Comparison of ENCODE assay signal across 1 cellular context in genomic region chr1:54407201-54407956, GRCh38.
A peak's percentile ranks its signal among the peaks of the same experiment; 100 is the strongest.
TF ChIP-seq lines count a peak whose summit lies in the region.

No MANE protein-coding gene starts in this region.

TF ChIP-seq in HEK293, 187 proteins besides CTCF, POLR2A, EP300 and RAD21 (continued from another document and continues in another):
- peak; percentile 67; the same call in 1 of the 2 replicates for TF ChIP-seq ZBTB17 (tag by site-specific recombination; IDR thresholded peaks at IDR 0.05)
- TF ChIP-seq ZBTB10 (tag by site-specific recombination; IDR thresholded peaks at IDR 0.05): peak; percentile 93
- TF ChIP-seq ZNF366 (tag by site-specific recombination; conservative IDR thresholded peaks at IDR 0.05): no peak
- TF ChIP-seq ZNF610 (tag by site-specific recombination; IDR thresholded peaks at IDR 0.05; ENCODE audit: borderline replicate concordance): no peak; the same call in 1 of the 2 replicates
- no peak for TF ChIP-seq ZBTB11 (tag by site-specific recombination; conservative IDR thresholded peaks at IDR 0.05; ENCODE audit: low read depth)
- no peak for TF ChIP-seq ZNF23 (tag by site-specific recombination; IDR thresholded peaks at IDR 0.05; ENCODE audit: borderline replicate concordance)
- TF ChIP-seq ZNF37A (tag by site-specific recombination; IDR thresholded peaks at IDR 0.05): no peak
- no peak for TF ChIP-seq HOXD13 (CRISPR knock-in tag; IDR thresholded peaks at IDR 0.05; ENCODE audit: borderline replicate concordance)
- 0 out of 2 replicates have a peak, but pooled peaks have one; percentile 46 for TF ChIP-seq ZNF692 (tag by site-specific recombination; IDR thresholded peaks at IDR 0.05)
- peak; percentile 42 for TF ChIP-seq FEZF1 (tag by site-specific recombination; IDR thresholded peaks at IDR 0.05)
- peak; percentile 51 for TF ChIP-seq ZNF76 (tag by site-specific recombination; IDR thresholded peaks at IDR 0.05; ENCODE audit: borderline replicate concordance, low read depth)
- TF ChIP-seq BCL6B (tag by site-specific recombination; IDR thresholded peaks at IDR 0.05): no peak
- TF ChIP-seq BCL11A (tag by site-specific recombination; IDR thresholded peaks at IDR 0.05; ENCODE audit: low read depth): peak; percentile 51; the same call in 1 of the 2 replicates
- TF ChIP-seq KLF1 (tag by site-specific recombination; IDR thresholded peaks at IDR 0.05): 0 out of 2 replicates have a peak, but pooled peaks have one; percentile 19
- TF ChIP-seq BCL11B (tag by site-specific recombination; IDR thresholded peaks at IDR 0.05; ENCODE audit: low read depth): 0 out of 2 replicates have a peak, but pooled peaks have one; percentile 59
- TF ChIP-seq GLI4 (tag by site-specific recombination; IDR thresholded peaks at IDR 0.05): no peak
- no peak for TF ChIP-seq ZNF473 (tag by site-specific recombination; IDR thresholded peaks at IDR 0.05)
- no peak for TF ChIP-seq ZSCAN30 (tag by site-specific recombination; IDR thresholded peaks at IDR 0.05)
- no peak for TF ChIP-seq ZBTB44 (tag by site-specific recombination; IDR thresholded peaks at IDR 0.05)
- peak; percentile 44; the same call in 1 of the 2 replicates for TF ChIP-seq ZNF623 (tag by site-specific recombination; IDR thresholded peaks at IDR 0.05)
- TF ChIP-seq ZNF362 (tag by site-specific recombination; IDR thresholded peaks at IDR 0.05): peak; percentile 100
- TF ChIP-seq ZNF596 (tag by site-specific recombination; IDR thresholded peaks at IDR 0.05): no peak
- no peak for TF ChIP-seq ZNF266 (tag by site-specific recombination; IDR thresholded peaks at IDR 0.05; ENCODE audit: low read depth)
- TF ChIP-seq KLF8 (tag by site-specific recombination; IDR thresholded peaks at IDR 0.05): peak; percentile 54; the same call in 1 of the 2 replicates
- peak; percentile 67 for TF ChIP-seq SP3 (tag by site-specific recombination; IDR thresholded peaks at IDR 0.05)
- TF ChIP-seq ZNF114 (tag by site-specific recombination; IDR thresholded peaks at IDR 0.05): no peak
- TF ChIP-seq MZF1 (tag by site-specific recombination; IDR thresholded peaks at IDR 0.05; ENCODE audit: borderline replicate concordance): peak; percentile 72
- peak; percentile 64; the same call in 1 of the 2 replicates for TF ChIP-seq ZNF561 (tag by site-specific recombination; IDR thresholded peaks at IDR 0.05; ENCODE audit: borderline replicate concordance)
- no peak for TF ChIP-seq ZSCAN4 (tag by site-specific recombination; IDR thresholded peaks at IDR 0.05)
- peak; percentile 55; the same call in 1 of the 2 replicates for TF ChIP-seq ZNF501 (tag by site-specific recombination; IDR thresholded peaks at IDR 0.05)
- 0 out of 2 replicates have a peak, but pooled peaks have one; percentile 31 for TF ChIP-seq ZNF335 (tag by site-specific recombination; conservative IDR thresholded peaks at IDR 0.05)
- TF ChIP-seq ZNF404 (tag by site-specific recombination; IDR thresholded peaks at IDR 0.05): no peak
- TF ChIP-seq ZIC2 (tag by site-specific recombination; IDR thresholded peaks at IDR 0.05): 0 out of 2 replicates have a peak, but pooled peaks have one; percentile 55
- peak; percentile 61; the same call in 1 of the 2 replicates for TF ChIP-seq ZNF324 (tag by site-specific recombination; IDR thresholded peaks at IDR 0.05)
- 0 out of 2 replicates have a peak, but pooled peaks have one; percentile 32 for TF ChIP-seq ZBTB21 (tag by site-specific recombination; IDR thresholded peaks at IDR 0.05)
- TF ChIP-seq ZEB2 (tag by site-specific recombination; IDR thresholded peaks at IDR 0.05): peak; percentile 79
- TF ChIP-seq ZNF18 (tag by site-specific recombination; IDR thresholded peaks at IDR 0.05): peak; percentile 50; the same call in 1 of the 2 replicates
- TF ChIP-seq GLIS1 (tag by site-specific recombination; IDR thresholded peaks at IDR 0.05): 0 out of 2 replicates have a peak, but pooled peaks have one; percentile 16
- TF ChIP-seq SP7 (tag by site-specific recombination; IDR thresholded peaks at IDR 0.05): peak; percentile 65; the same call in 1 of the 2 replicates
- peak; percentile 35; the same call in 1 of the 2 replicates for TF ChIP-seq KLF16 (tag by site-specific recombination; IDR thresholded peaks at IDR 0.05)
- peak; percentile 32; the same call in 1 of the 2 replicates for TF ChIP-seq ZNF449 (tag by site-specific recombination; IDR thresholded peaks at IDR 0.05)
- peak; percentile 77 for TF ChIP-seq ZBTB8A (tag by site-specific recombination; IDR thresholded peaks at IDR 0.05)
- TF ChIP-seq PATZ1 (tag by site-specific recombination; IDR thresholded peaks at IDR 0.05): peak; percentile 80
